Comparison of ENCODE assay signal across 19 cellular contexts in the genomic region with DNA sequence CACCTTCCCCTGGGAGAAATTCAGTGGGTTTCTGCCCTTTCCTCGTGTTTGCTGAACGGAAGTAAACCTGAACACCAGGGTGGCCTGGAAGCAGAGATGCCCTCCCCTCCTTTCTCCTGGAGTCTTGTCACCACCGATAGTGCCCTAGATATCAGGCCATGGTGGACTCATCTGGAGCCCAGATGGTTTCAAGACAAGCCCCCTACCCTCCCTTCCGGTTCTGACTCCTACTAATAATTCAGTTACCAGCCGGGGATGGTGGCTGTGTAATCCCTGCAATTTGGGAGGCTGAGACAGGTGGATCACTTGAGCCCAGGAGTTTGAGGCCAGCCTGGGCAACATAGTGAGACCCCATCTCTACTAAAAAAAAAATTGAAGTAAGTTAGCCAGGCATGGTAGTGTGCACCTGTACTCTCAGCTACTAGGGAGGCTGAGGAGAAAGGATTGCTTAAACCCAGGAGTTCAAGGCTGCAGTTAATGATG. TPM values are rescaled to one million over a fixed set of nuclear protein-coding genes. Genes with fewer than 3 reads are reported as not detected.
DNase-seq lines count a peak whose midpoint lies in the region; ATAC-seq and TF ChIP-seq lines count a peak whose summit lies in the region.
"Had no signal": no experiment of that assay in that cellular context is flagged by ENCODE, and none has a peak within 500 bp of the region (broad histone marks: within the 10 kb centered on the region; RNA-seq: fewer than 3 reads in every experiment).

No MANE protein-coding gene starts in this region.

- no peaks in the 10 kb centered on the region for H3F3A ChIP-seq in SK-N-SH (replicated peaks; ENCODE audit: insufficient read depth)

- no peaks in the 10 kb centered on the region for H3K27me3 ChIP-seq in SK-N-SH (ENCODE audit: insufficient read depth)
- no peaks in the 10 kb centered on the region for H3K27me3 ChIP-seq in skeletal muscle satellite cell (ENCODE audit: control insufficient read depth, insufficient read depth, low read length)

- DNase-seq in CD14-positive monocyte (ENCODE audit: low spot score) (peak; percentile 16), SK-N-SH (peak; percentile 75), mesothelial cell of epicardium (ENCODE audit: low spot score in 2 of 2, unreplicated experiment in 2 of 2) (no peak)
- DNase-seq in activated naive CD8-positive, alpha-beta T cell treated with anti-CD3 and anti-CD28 coated beads, Interleukin-2, amount 50 U/mL, for 24 hours, result no peak
- DNase-seq: Calu3; CD4-positive, alpha-beta T cell; NCI-H1092; NCI-H1694 treated with DMSO at 0.1 percent for 48 hours; NCI-H345; NCI-H526 treated with DMSO at 0.1 percent for 48 hours; SHP77 had no signal

- H3K27ac ChIP-seq in SK-N-SH (ENCODE audit: low read depth in 2 of 2, low read length in 1 of 2), result peak overlapping the region in 1 of 2 experiments; percentile 33; a peak in 1 of 4 replicates
- H3K27ac ChIP-seq: HL-60, KMS-11 had no signal

- ATAC-seq in activated naive CD8-positive, alpha-beta T cell treated with anti-CD3 and anti-CD28 coated beads, Interleukin-2, amount 50 U/mL, for 24 hours, result no peak
- ATAC-seq in GM21423 (IDR thresholded peaks at IDR 0.05; ENCODE audit: unreplicated experiment), result no peak
- no peak for ATAC-seq in GM18498 (IDR thresholded peaks at IDR 0.05; ENCODE audit: unreplicated experiment)
- ATAC-seq: GM12878, Panc1 had no signal

- H3K36me3 Mint-ChIP-seq in CD14-positive monocyte (peaks cover 0 to 2% of the 10 kb centered on the region in 2 donors), mesothelial cell of epicardium (no peaks in the 10 kb centered on the region)
- H3K36me3 Mint-ChIP-seq in activated naive CD8-positive, alpha-beta T cell treated with anti-CD3 and anti-CD28 coated beads, Interleukin-2, amount 50 U/mL, for 24 hours (ENCODE audit: low read depth), result no peaks in the 10 kb centered on the region

- no peak for TF ChIP-seq EP300 in SK-N-SH (IDR thresholded peaks at IDR 0.05; ENCODE audit: borderline replicate concordance in 1 of 2, low read depth in 1 of 2, low read length in 1 of 2)

- peaks cover 5% of the 10 kb centered on the region; the same call in 1 of the 2 replicates for H4K20me1 ChIP-seq in SK-N-SH (ENCODE audit: insufficient read depth)

- peaks cover 9% of the 10 kb centered on the region for H3K4me1 Mint-ChIP-seq in CD14-positive monocyte
- H3K4me1 Mint-ChIP-seq in mesothelial cell of epicardium, result peaks cover 8% of the 10 kb centered on the region
- peaks cover 5% of the 10 kb centered on the region for H3K4me1 Mint-ChIP-seq in activated naive CD8-positive, alpha-beta T cell treated with anti-CD3 and anti-CD28 coated beads, Interleukin-2, amount 50 U/mL, for 24 hours

- peaks cover 25 to 33% (median 31%) of the 10 kb centered on the region in 3 donors for H3K27me3 Mint-ChIP-seq in CD14-positive monocyte (ENCODE audit: low read depth in 3 of 3)
- H3K27me3 Mint-ChIP-seq in mesothelial cell of epicardium (ENCODE audit: low read depth), result peaks cover 46% of the 10 kb centered on the region
- peaks cover 32% of the 10 kb centered on the region for H3K27me3 Mint-ChIP-seq in activated naive CD8-positive, alpha-beta T cell treated with anti-CD3 and anti-CD28 coated beads, Interleukin-2, amount 50 U/mL, for 24 hours

- peaks cover 0 to 14% (median 3%) of the 10 kb centered on the region in 7 donors for H3K9me3 Mint-ChIP-seq in CD14-positive monocyte
- no peaks in the 10 kb centered on the region for H3K9me3 Mint-ChIP-seq in mesothelial cell of epicardium
- no peaks in the 10 kb centered on the region for H3K9me3 Mint-ChIP-seq in activated naive CD8-positive, alpha-beta T cell treated with anti-CD3 and anti-CD28 coated beads, Interleukin-2, amount 50 U/mL, for 24 hours
- H3K9me3 Mint-ChIP-seq: CD4-positive, alpha-beta T cell had no signal

- no peak for TF ChIP-seq RAD21 in SK-N-SH (IDR thresholded peaks at IDR 0.05; ENCODE audit: low read length)

- POLR2A ChIA-PET in SK-N-SH (lab: Yijun Ruan, JAX), result interaction anchor here (0.6 kb wide), 1 partner anchor 14 kb away, joined by 4 read pairs; no protein-coding TSS in a partner anchor

- H3K9ac ChIP-seq in SK-N-SH (no peak overlapping the region), skeletal muscle satellite cell (ENCODE audit: low read depth, low read length) (no peak overlapping the region)
- H3K9ac ChIP-seq: KMS-11 had no signal

- H3K4me1 ChIP-seq in SK-N-SH (ENCODE audit: control insufficient read depth in 1 of 2, insufficient read depth in 2 of 2, low read depth in 1 of 2, low read length in 1 of 2) (peaks cover 0 to 18% of the 10 kb centered on the region in 2 experiments; a peak in 1 of 4 replicates), skeletal muscle satellite cell (ENCODE audit: control insufficient read depth, insufficient read depth, low read length) (peaks cover 33% of the 10 kb centered on the region)

- no peak overlapping the region for H3K4me3 ChIP-seq in SK-N-SH (ENCODE audit: low read depth in 2 of 2, low read length in 1 of 2)
- no peak overlapping the region for H3K4me3 ChIP-seq in skeletal muscle satellite cell (ENCODE audit: low read length)
- H3K4me3 ChIP-seq: GM12878 had no signal

- H3K9me2 ChIP-seq in SK-N-SH, result no peaks in the 10 kb centered on the region

- H3K4me2 ChIP-seq in SK-N-SH (peak overlapping the region; percentile 82; the same call in 1 of the 2 replicates), skeletal muscle satellite cell (ENCODE audit: low read length) (peak overlapping the region; percentile 97)
- H3K4me2 ChIP-seq: KMS-11 had no signal

- intact Hi-C loops in CD14-positive monocyte (cut with micrococcal nuclease), result no loop called here

- H3K36me3 ChIP-seq in SK-N-SH (replicated peaks in 1 of 2; ENCODE audit: control insufficient read depth in 1 of 2, insufficient read depth in 2 of 2, low read length in 1 of 2) (peaks cover 0 to 3% of the 10 kb centered on the region in 2 experiments), skeletal muscle satellite cell (ENCODE audit: insufficient read depth, low read length) (peaks cover 19% of the 10 kb centered on the region)

- H2AFZ ChIP-seq in SK-N-SH (ENCODE audit: low read depth), result no peak overlapping the region

- WGBS in SK-N-SH (ENCODE audit: low lambda C conversion rate), result 83% methylated on average over 5 of the region's 5 CpGs

- TF ChIP-seq CTCF in CD14-positive monocyte (IDR thresholded peaks at IDR 0.05) (no peak), SK-N-SH (IDR thresholded peaks at IDR 0.05) (no peak), mesothelial cell of epicardium (IDR thresholded peaks at IDR 0.05; ENCODE audit: unreplicated experiment) (no peak)

- H3K9me3 ChIP-seq in SK-N-SH (no peaks in the 10 kb centered on the region), skeletal muscle satellite cell (replicated peaks; ENCODE audit: low read length) (no peaks in the 10 kb centered on the region)

- CTCF ChIA-PET in SK-N-SH (lab: Yijun Ruan, JAX), result interaction anchor here (0.9 to 2.1 kb wide), 4 partner anchors 7 to 53 kb away, joined by 3 to 7 read pairs (median 6); no protein-coding TSS in a partner anchor

- H3K79me2 ChIP-seq in SK-N-SH (ENCODE audit: insufficient read depth), result peaks cover 54% of the 10 kb centered on the region

- H3K27ac Mint-ChIP-seq in CD14-positive monocyte (peak overlapping the region in 1 of 7 donors; percentile 12), mesothelial cell of epicardium (no peak overlapping the region)
- H3K27ac Mint-ChIP-seq in activated naive CD8-positive, alpha-beta T cell treated with anti-CD3 and anti-CD28 coated beads, Interleukin-2, amount 50 U/mL, for 24 hours, result no peak overlapping the region
- H3K27ac Mint-ChIP-seq: CD4-positive, alpha-beta T cell had no signal

- H3K4me3 Mint-ChIP-seq in CD14-positive monocyte (peak overlapping the region in 1 of 2 donors; percentile 82), mesothelial cell of epicardium (peak overlapping the region; percentile 33)
- no peak overlapping the region for H3K4me3 Mint-ChIP-seq in activated naive CD8-positive, alpha-beta T cell treated with anti-CD3 and anti-CD28 coated beads, Interleukin-2, amount 50 U/mL, for 24 hours
- H3K4me3 Mint-ChIP-seq: CD4-positive, alpha-beta T cell had no signal

TF ChIP-seq in SK-N-SH, 30 proteins besides CTCF, POLR2A, EP300 and RAD21:
- 0 out of 2 replicates have a peak, but pooled peaks have one; percentile 13 for TF ChIP-seq GATA2 (CRISPR knock-in tag; IDR thresholded peaks at IDR 0.05)
- no peak for TF ChIP-seq ELF1 (IDR thresholded peaks at IDR 0.05)
- TF ChIP-seq FOSL2 (IDR thresholded peaks at IDR 0.05; ENCODE audit: borderline replicate concordance, low read depth), result no peak
- TF ChIP-seq, protein P1, sequence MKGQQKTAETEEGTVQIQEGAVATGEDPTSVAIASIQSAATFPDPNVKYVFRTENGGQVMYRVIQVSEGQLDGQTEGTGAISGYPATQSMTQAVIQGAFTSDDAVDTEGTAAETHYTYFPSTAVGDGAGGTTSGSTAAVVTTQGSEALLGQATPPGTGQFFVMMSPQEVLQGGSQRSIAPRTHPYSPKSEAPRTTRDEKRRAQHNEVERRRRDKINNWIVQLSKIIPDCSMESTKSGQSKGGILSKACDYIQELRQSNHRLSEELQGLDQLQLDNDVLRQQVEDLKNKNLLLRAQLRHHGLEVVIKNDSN (IDR thresholded peaks at IDR 0.05; ENCODE audit: borderline replicate concordance, low read depth), result no peak
TF ChIP-seq in SK-N-SH: peak in this region for 1.

RNA-seq across cellular contexts. Expression of a gene that starts 2.4 kb away (rescaled TPM):
- polyA plus RNA-seq in CD14-positive monocyte (under 1 TPM; 0.02 to 0.10 TPM), SK-N-SH (2012; rRNA removed) (0.24 and 0.56 TPM in 2 replicates)
- polyA plus RNA-seq in SK-N-SH (2012; cell fraction: cytosol; rRNA removed), result 0.19 and 0.34 TPM in 2 replicates
- 1.3 and 1.7 TPM in 2 replicates for polyA plus RNA-seq in SK-N-SH (2012; cell fraction: nucleus; rRNA removed)
- total RNA-seq in mesothelial cell of epicardium, result 26.8 to 28.7 TPM (median 27.9 TPM) in 3 replicates
- 3.8 and 5.2 TPM in 2 replicates for total RNA-seq in skeletal muscle satellite cell (2012; rRNA removed)
- total RNA-seq: MCF 10A had no signal

Comparison
In these comparisons a context has a peak if more than half of its experiments do, and no peak if none do; other contexts are left out.
1. DNase-seq: peak in CD14-positive monocyte (single experiment) and SK-N-SH (single experiment); none in mesothelial cell of epicardium (0 of 2) and activated naive CD8-positive, alpha-beta T cell treated with anti-CD3 and anti-CD28 coated beads, Interleukin-2, amount 50 U/mL, for 24 hours (single experiment).